Comparison of ENCODE assay signal across 38 cellular contexts in the genomic region with DNA sequence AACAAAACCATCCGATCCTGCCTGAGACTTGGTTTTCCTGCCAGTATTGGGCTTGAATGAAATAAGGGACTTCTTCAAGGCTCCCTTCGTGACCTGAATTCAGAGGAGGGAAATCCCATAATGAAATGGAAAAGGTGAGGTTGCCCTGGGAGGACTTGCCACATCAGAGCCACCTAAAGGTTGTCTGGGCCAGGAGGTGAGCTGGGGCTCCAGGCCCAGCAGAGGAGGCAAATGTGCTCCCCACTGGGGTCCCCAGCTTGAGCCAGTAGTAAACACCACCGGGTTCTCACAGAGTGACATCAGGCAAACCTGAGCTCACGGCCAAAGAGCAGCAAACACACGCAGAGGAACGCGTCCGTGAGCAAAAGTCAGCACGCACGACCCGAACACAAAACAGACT.
"Had no signal": no experiment of that assay in that cellular context is flagged by ENCODE, and none has a peak within 500 bp of the region (broad histone marks: within the 10 kb centered on the region; RNA-seq: fewer than 3 reads in every experiment).

No MANE protein-coding gene starts in this region.

- H3K4me3 Mint-ChIP-seq: activated naive CD4-positive, alpha-beta T cell treated with anti-CD3 and anti-CD28 coated beads for 36 hours; activated naive CD4-positive, alpha-beta T cell treated with anti-CD3 and anti-CD28 coated beads, Interleukin-2, amount 10 ng/mL, durations not matched to agents 7 days and 5 days; activated naive CD4-positive, alpha-beta T cell treated with anti-CD3 and anti-CD28 coated beads, Interleukin-2, amount 50 U/mL, for 24 hours; activated naive CD8-positive, alpha-beta T cell; activated naive CD8-positive, alpha-beta T cell treated with anti-CD3 and anti-CD28 coated beads, Interleukin-2, amount 10 ng/mL, durations not matched to agents 7 days and 5 days; activated T-cell treated with anti-CD3 and anti-CD28 coated beads, Interleukin-2, amount 50 U/mL, for 24 hours; activated T-cell treated with anti-CD3 and anti-CD28 coated beads, Interleukin-2, amount 50 U/mL, for 4 hours; activated T-cell treated with anti-CD3 and anti-CD28 coated beads, Interleukin-2, amount 50 U/mL, for 72 hours; activated T-helper 1 cell treated with anti-CD3 and anti-CD28 coated beads, Interleukin-12 subunit alpha, Interleukin-12 subunit beta, Interleukin-2, Interleukin-4 antibody, amounts not matched to agents 30 ng/mL and 10 ng/mL and 1 ng/mL, durations not matched to agents 14 hours and 24 hours and 36 hours; activated T-helper 17 cell treated with anti-CD3 and anti-CD28 coated beads, Interleukin-2, amount 50 U/mL, for 72 hours; brain; central memory CD8-positive, alpha-beta T cell had no signal

- H3K36me3 ChIP-seq: adrenal gland, ascending aorta, brain microvascular endothelial cell, breast epithelium, cardiac muscle cell had no signal

- H3K27me3 ChIP-seq: adrenal gland, ascending aorta, body of pancreas, breast epithelium had no signal

- H3K4me1 Mint-ChIP-seq: activated naive CD4-positive, alpha-beta T cell treated with anti-CD3 and anti-CD28 coated beads, Interleukin-2, amount 50 U/mL, for 24 hours; activated naive CD8-positive, alpha-beta T cell treated with anti-CD3 and anti-CD28 coated beads, Interleukin-2, amount 10 ng/mL, durations not matched to agents 7 days and 5 days; activated T-helper 17 cell treated with anti-CD3 and anti-CD28 coated beads, Interleukin-2, amount 50 U/mL, for 72 hours; brain; central memory CD8-positive, alpha-beta T cell had no signal

- DNase-seq: activated effector memory CD4-positive, alpha-beta T cell treated with anti-CD3 and anti-CD28 coated beads, Interleukin-2, amount 50 U/mL, for 16 hours; activated effector memory CD4-positive, alpha-beta T cell treated with Interleukin-2 at 50 U/mL for 16 hours; activated gamma-delta T cell; activated gamma-delta T cell treated with Interleukin-2 at 50 U/mL for 16 hours; activated naive CD4-positive, alpha-beta T cell; activated naive CD4-positive, alpha-beta T cell treated with anti-CD3 and anti-CD28 coated beads for 36 hours; activated naive CD4-positive, alpha-beta T cell treated with anti-CD3 and anti-CD28 coated beads, Interleukin-2, amount 10 ng/mL, durations not matched to agents 7 days and 5 days; activated naive CD4-positive, alpha-beta T cell treated with anti-CD3 and anti-CD28 coated beads, Interleukin-2, amount 50 U/mL, for 16 hours; activated naive CD4-positive, alpha-beta T cell treated with Interleukin-2 at 50 U/mL for 16 hours; activated naive CD8-positive, alpha-beta T cell treated with anti-CD3 and anti-CD28 coated beads, Interleukin-2, amount 10 ng/mL, durations not matched to agents 7 days and 5 days; activated T-cell treated with anti-CD3 and anti-CD28 coated beads for 4 hours; activated T-cell treated with anti-CD3 and anti-CD28 coated beads, Interleukin-2, amount 50 U/mL, for 1 hour; activated T-cell treated with anti-CD3 and anti-CD28 coated beads, Interleukin-2, amount 50 U/mL, for 24 hours; activated T-cell treated with anti-CD3 and anti-CD28 coated beads, Interleukin-2, amount 50 U/mL, for 4 hours; activated T-cell treated with anti-CD3 and anti-CD28 coated beads, Interleukin-2, amount 50 U/mL, for 48 hours; activated T-cell treated with anti-CD3 and anti-CD28 coated beads, Interleukin-2, amount 50 U/mL, for 72 hours; adrenal gland; amniotic stem cell; amygdala; anterior cingulate cortex; aorta; body of pancreas; brain microvascular endothelial cell; caudate nucleus; central memory CD4-positive, alpha-beta T cell; cerebellar nuclear complex had no signal

- H3K27ac Mint-ChIP-seq: activated naive CD4-positive, alpha-beta T cell treated with anti-CD3 and anti-CD28 coated beads for 36 hours; activated naive CD4-positive, alpha-beta T cell treated with anti-CD3 and anti-CD28 coated beads, Interleukin-2, amount 50 U/mL, for 24 hours; activated naive CD8-positive, alpha-beta T cell; activated naive CD8-positive, alpha-beta T cell treated with anti-CD3 and anti-CD28 coated beads, Interleukin-2, amount 10 ng/mL, durations not matched to agents 7 days and 5 days; activated T-cell treated with anti-CD3 and anti-CD28 coated beads, Interleukin-2, amount 50 U/mL, for 24 hours; activated T-cell treated with anti-CD3 and anti-CD28 coated beads, Interleukin-2, amount 50 U/mL, for 72 hours; activated T-helper 1 cell treated with anti-CD3 and anti-CD28 coated beads, Interleukin-12 subunit alpha, Interleukin-12 subunit beta, Interleukin-2, Interleukin-4 antibody, amounts not matched to agents 30 ng/mL and 10 ng/mL and 1 ng/mL, durations not matched to agents 14 hours and 24 hours and 36 hours; activated T-helper 17 cell treated with anti-CD3 and anti-CD28 coated beads, Interleukin-2, amount 50 U/mL, for 72 hours; activated T-helper 2 cell treated with anti-CD3 and anti-CD28 coated beads, Interferon-gamma antibody, Interleukin-2, Interleukin-4, amounts not matched to agents 10 μg/mL and 5 μg/mL and 100 μg/mL, durations not matched to agents 14 hours and 24 hours and 36 hours; brain had no signal

- H3K4me1 ChIP-seq: adrenal gland, ascending aorta, body of pancreas, breast epithelium had no signal

- H3K27me3 Mint-ChIP-seq: activated naive CD4-positive, alpha-beta T cell treated with anti-CD3 and anti-CD28 coated beads, Interleukin-2, amount 50 U/mL, for 24 hours; activated naive CD8-positive, alpha-beta T cell; activated T-cell treated with anti-CD3 and anti-CD28 coated beads, Interleukin-2, amount 50 U/mL, for 24 hours had no signal

- H3K36me3 Mint-ChIP-seq: activated naive CD4-positive, alpha-beta T cell treated with anti-CD3 and anti-CD28 coated beads, Interleukin-2, amount 10 ng/mL, durations not matched to agents 7 days and 5 days; activated naive CD4-positive, alpha-beta T cell treated with anti-CD3 and anti-CD28 coated beads, Interleukin-2, amount 50 U/mL, for 72 hours; activated naive CD8-positive, alpha-beta T cell; activated naive CD8-positive, alpha-beta T cell treated with anti-CD3 and anti-CD28 coated beads, Interleukin-2, amount 10 ng/mL, durations not matched to agents 7 days and 5 days; brain had no signal

- FAIRE-seq: astrocyte had no signal

- H3K9me3 ChIP-seq: adrenal gland, ascending aorta, body of pancreas, breast epithelium had no signal

- H3K9me3 Mint-ChIP-seq: activated naive CD4-positive, alpha-beta T cell treated with anti-CD3 and anti-CD28 coated beads, Interleukin-2, amount 50 U/mL, for 24 hours; activated naive CD4-positive, alpha-beta T cell treated with anti-CD3 and anti-CD28 coated beads, Interleukin-2, amount 50 U/mL, for 72 hours; activated naive CD8-positive, alpha-beta T cell treated with anti-CD3 and anti-CD28 coated beads, Interleukin-2, amount 10 ng/mL, durations not matched to agents 7 days and 5 days; activated T-cell treated with anti-CD3 and anti-CD28 coated beads, Interleukin-2, amount 50 U/mL, for 24 hours; activated T-cell treated with anti-CD3 and anti-CD28 coated beads, Interleukin-2, amount 50 U/mL, for 72 hours; activated T-helper 17 cell treated with anti-CD3 and anti-CD28 coated beads, Interleukin-2, amount 50 U/mL, for 72 hours; central memory CD8-positive, alpha-beta T cell had no signal

- H3K27ac ChIP-seq: adrenal gland, ascending aorta, body of pancreas, brain microvascular endothelial cell, breast epithelium, cardiac muscle cell had no signal

- H3K4me3 ChIP-seq: adrenal gland, ascending aorta, body of pancreas, breast epithelium, cardiac muscle cell had no signal

- ATAC-seq: activated naive CD4-positive, alpha-beta T cell treated with anti-CD3 and anti-CD28 coated beads, Interleukin-2, amount 50 U/mL, for 72 hours; activated T-cell treated with anti-CD3 and anti-CD28 coated beads, Interleukin-2, amount 50 U/mL, for 4 hours; activated T-cell treated with anti-CD3 and anti-CD28 coated beads, Interleukin-2, amount 50 U/mL, for 72 hours; activated T-helper 17 cell treated with anti-CD3 and anti-CD28 coated beads, Interleukin-2, amount 50 U/mL, for 72 hours; body of pancreas had no signal
